ENCODE assay signal across 10 cellular contexts in genomic region chr3:197435426-197435825, GRCh38.
"Had no signal": no experiment of that assay in that cellular context is flagged by ENCODE, and none has a peak within 500 bp of the region (broad histone marks: within the 10 kb centered on the region; RNA-seq: fewer than 3 reads in every experiment).

No MANE protein-coding gene starts in this region.

- H3K27ac ChIP-seq: GM23248 had no signal

- H3K4me3 ChIP-seq: GM23248, HAP-1, K562 had no signal

- ATAC-seq: HCT116, K562 had no signal

- H3K36me3 ChIP-seq: HAP-1 had no signal

- H3K4me1 ChIP-seq: HAP-1 had no signal

- H3K9me3 ChIP-seq: HAP-1 had no signal

- FAIRE-seq: HTR-8/SVneo, K562 had no signal

- DNase-seq: GM23248, GOT3, H7, HFFc6, IMR-90, KG1 had no signal
